In genomic region chr3:102165367-102165766, GRCh38 we compare ENCODE assay signal across 17 cellular contexts.
DNase-seq lines count a peak whose midpoint lies in the region; ATAC-seq and TF ChIP-seq lines count a peak whose summit lies in the region.
"Had no signal": no experiment of that assay in that cellular context is flagged by ENCODE, and none has a peak within 500 bp of the region (broad histone marks: within the 10 kb centered on the region; RNA-seq: fewer than 3 reads in every experiment).

No MANE protein-coding gene starts in this region.

- DNase-seq in AG09309 (ENCODE audit: low read depth) = peak; percentile 77
- peak; percentile 89 for DNase-seq in HFFc6
- DNase-seq in astrocyte of the cerebellum (ENCODE audit: low read depth) = peak; percentile 80
- peak; percentile 48 for DNase-seq in kidney glomerular epithelial cell (lab: John Stamatoyannopoulos, UW)
- no peak for DNase-seq in occipital lobe (lab: John Stamatoyannopoulos, UW)
- DNase-seq in NCI-H2171 treated with DMSO at 0.1 percent for 48 hours (lab: John Stamatoyannopoulos, UW) = no peak
- no peak for DNase-seq in DMS53 treated with DMSO at 0.1 percent for 48 hours (lab: John Stamatoyannopoulos, UW; ENCODE audit: unreplicated experiment)
- DNase-seq: ACHN; activated CD4-positive, alpha-beta memory T cell treated with anti-CD3 and anti-CD28 coated beads, Interleukin-2, amount 10 ng/mL, durations not matched to agents 7 days and 5 days; Caco-2; MV-4-11; naive B cell; stimulated activated naive CD8-positive, alpha-beta T cell treated with anti-CD3 and anti-CD28 coated beads, Interleukin-15, Interleukin-2, amounts not matched to agents 100 U/mL and 50 U/mL, for 24 hours; upper lobe of right lung had no signal

- no peaks in the 10 kb centered on the region for H3K9me3 Mint-ChIP-seq in HFFc6

- in situ Hi-C loops in astrocyte of the cerebellum (cut with HindIII; ENCODE audit: low sequenced_read_pairs) = no loop called here

- ATAC-seq in HG03565 (IDR thresholded peaks at IDR 0.05; ENCODE audit: unreplicated experiment) = no peak
- ATAC-seq: Panc1; stimulated activated naive CD8-positive, alpha-beta T cell treated with anti-CD3 and anti-CD28 coated beads, Interleukin-15, Interleukin-2, amounts not matched to agents 100 U/mL and 50 U/mL, for 24 hours; upper lobe of right lung had no signal

- H3K4me3 ChIP-seq in AG09309 (ENCODE audit: control insufficient read depth, low read depth, low read length) (no peak overlapping the region), astrocyte of the cerebellum (ENCODE audit: low read depth, low read length) (no peak overlapping the region)
- H3K4me3 ChIP-seq: upper lobe of right lung had no signal

- H3K36me3 Mint-ChIP-seq in HFFc6 (ENCODE audit: low read depth) = peaks cover 5% of the 10 kb centered on the region; the same call in 1 of the 2 replicates
- H3K36me3 Mint-ChIP-seq: naive B cell had no signal

- peak overlapping the region; percentile 83 for H3K27ac Mint-ChIP-seq in HFFc6
- H3K27ac Mint-ChIP-seq: activated CD4-positive, alpha-beta memory T cell treated with anti-CD3 and anti-CD28 coated beads, Interleukin-2, amount 10 ng/mL, durations not matched to agents 7 days and 5 days; progenitor cell of endocrine pancreas had no signal

- no peaks in the 10 kb centered on the region for H3K27me3 Mint-ChIP-seq in HFFc6 (ENCODE audit: insufficient read depth)
- H3K27me3 Mint-ChIP-seq: activated CD4-positive, alpha-beta memory T cell treated with anti-CD3 and anti-CD28 coated beads, Interleukin-2, amount 10 ng/mL, durations not matched to agents 7 days and 5 days; naive B cell; progenitor cell of endocrine pancreas had no signal

- H3K4me3 Mint-ChIP-seq in HFFc6 = no peak overlapping the region
- H3K4me3 Mint-ChIP-seq: activated CD4-positive, alpha-beta memory T cell treated with anti-CD3 and anti-CD28 coated beads, Interleukin-2, amount 10 ng/mL, durations not matched to agents 7 days and 5 days; naive B cell had no signal

- TF ChIP-seq CTCF in AG09309 (IDR thresholded peaks at IDR 0.05; ENCODE audit: control insufficient read depth, insufficient read depth, low read depth, low read length, missing control alignments) (no peak), HFFc6 (IDR thresholded peaks at IDR 0.05) (no peak), astrocyte of the cerebellum (IDR thresholded peaks at IDR 0.05; ENCODE audit: low read depth, low read length, missing control alignments) (no peak)

- H3K4me1 Mint-ChIP-seq in HFFc6 (ENCODE audit: low read depth) = peaks cover 58% of the 10 kb centered on the region
- H3K4me1 Mint-ChIP-seq: activated CD4-positive, alpha-beta memory T cell treated with anti-CD3 and anti-CD28 coated beads, Interleukin-2, amount 10 ng/mL, durations not matched to agents 7 days and 5 days had no signal

Comparison
In these comparisons a context has a peak if more than half of its experiments do, and no peak if none do; other contexts are left out.
1. DNase-seq: peak in AG09309 (single experiment), HFFc6 (single experiment), astrocyte of the cerebellum (single experiment) and kidney glomerular epithelial cell (single experiment); none in occipital lobe (single experiment), NCI-H2171 treated with DMSO at 0.1 percent for 48 hours (single experiment) and DMS53 treated with DMSO at 0.1 percent for 48 hours (single experiment).